In the genomic region with DNA sequence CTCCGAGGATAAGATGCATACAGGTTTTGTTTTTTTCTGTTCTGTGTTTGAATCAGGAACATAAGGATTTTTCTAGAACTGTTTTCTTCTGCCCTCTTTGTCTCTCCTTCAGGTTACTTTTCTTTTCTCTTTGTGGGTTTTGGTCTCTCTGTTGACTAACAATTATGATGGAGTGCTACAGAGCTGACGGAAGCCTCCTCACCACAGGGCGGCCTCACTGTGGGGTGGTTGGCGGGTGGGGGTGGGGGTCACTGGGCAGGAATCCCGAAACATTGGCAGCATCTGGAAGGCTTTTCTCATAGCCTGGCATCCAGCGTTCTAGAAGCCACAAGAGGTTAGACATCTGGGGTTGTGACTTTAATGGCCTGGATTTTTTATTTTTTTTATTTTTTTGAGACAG, we compare ENCODE assay signal across 24 cellular contexts. TPM values are rescaled to one million over a fixed set of nuclear protein-coding genes. Genes with fewer than 3 reads are reported as not detected.
DNase-seq lines count a peak whose midpoint lies in the region; ATAC-seq and TF ChIP-seq lines count a peak whose summit lies in the region.
"Had no signal": no experiment of that assay in that cellular context is flagged by ENCODE, and none has a peak within 500 bp of the region (broad histone marks: within the 10 kb centered on the region; RNA-seq: fewer than 3 reads in every experiment).

No MANE protein-coding gene starts in this region.

- H3K9me3 Mint-ChIP-seq in activated CD4-positive, alpha-beta T cell treated with anti-CD3 and anti-CD28 coated beads, Interleukin-2, amount 10 ng/mL, durations not matched to agents 24 days and 14 days: peaks cover 10% of the 10 kb centered on the region
- peaks cover 6 to 8% of the 10 kb centered on the region in 2 donors for H3K9me3 Mint-ChIP-seq in activated naive CD4-positive, alpha-beta T cell treated with anti-CD3 and anti-CD28 coated beads, Interleukin-2, amount 50 U/mL, for 72 hours

- peaks cover 8 to 43% (median 18%) of the 10 kb centered on the region in 6 donors for H3K4me1 ChIP-seq in spleen
- H3K4me1 ChIP-seq: A549 had no signal

- peaks cover 5% of the 10 kb centered on the region for H3K36me3 Mint-ChIP-seq in activated CD4-positive, alpha-beta T cell treated with anti-CD3 and anti-CD28 coated beads, Interleukin-2, amount 10 ng/mL, durations not matched to agents 24 days and 14 days (ENCODE audit: low read depth)
- peaks cover 6 to 10% of the 10 kb centered on the region in 2 donors for H3K36me3 Mint-ChIP-seq in activated naive CD4-positive, alpha-beta T cell treated with anti-CD3 and anti-CD28 coated beads, Interleukin-2, amount 50 U/mL, for 72 hours

- TF ChIP-seq POLR2A in spleen (IDR thresholded peaks at IDR 0.05): no peak

- H3K27ac Mint-ChIP-seq in activated CD4-positive, alpha-beta T cell treated with anti-CD3 and anti-CD28 coated beads, Interleukin-2, amount 10 ng/mL, durations not matched to agents 24 days and 14 days: peak overlapping the region; percentile 52
- peak overlapping the region in 1 of 2 donors; percentile 76 for H3K27ac Mint-ChIP-seq in activated naive CD4-positive, alpha-beta T cell treated with anti-CD3 and anti-CD28 coated beads, Interleukin-2, amount 50 U/mL, for 72 hours

- peak; percentile 79 for DNase-seq in activated CD4-positive, alpha-beta T cell treated with anti-CD3 and anti-CD28 coated beads, Interleukin-2, amount 10 ng/mL, durations not matched to agents 24 days and 14 days
- no peak for DNase-seq in activated CD4-positive, alpha-beta T cell treated with anti-CD3 and anti-CD28 coated beads, Interleukin-2, amount 50 U/mL, for 48 hours
- peak; percentile 52 for DNase-seq in MV-4-11 (lab: John Stamatoyannopoulos, UW)
- no peak for DNase-seq in activated naive CD4-positive, alpha-beta T cell treated with anti-CD3 and anti-CD28 coated beads, Interleukin-2, amount 50 U/mL, for 72 hours (ENCODE audit: low spot score in 2 of 2)
- DNase-seq in spleen: no peak
- DNase-seq in NCI-H748 (lab: John Stamatoyannopoulos, UW; ENCODE audit: unreplicated experiment): no peak
- no peak for DNase-seq in NAMALWA (ENCODE audit: low spot score)
- DNase-seq: activated CD4-positive, alpha-beta T cell treated with anti-CD3 and anti-CD28 coated beads, Interleukin-2, amount 50 U/mL, for 4 hours; glutamatergic neuron; IMR-90; lower lobe of right lung; NCI-H1092; NCI-H774; posterior cingulate gyrus; stimulated activated CD4-positive, alpha-beta T cell treated with anti-CD3 and anti-CD28 coated beads, Interleukin-4, amount 100 ng/mL, for 4 hours; upper lobe of left lung had no signal

- H3K4me1 Mint-ChIP-seq in activated CD4-positive, alpha-beta T cell treated with anti-CD3 and anti-CD28 coated beads, Interleukin-2, amount 10 ng/mL, durations not matched to agents 24 days and 14 days: peaks cover 18% of the 10 kb centered on the region

- no peaks in the 10 kb centered on the region for H3K36me3 ChIP-seq in spleen
- H3K36me3 ChIP-seq: cardiac muscle cell, esophagus muscularis mucosa, lower lobe of right lung, upper lobe of left lung had no signal

- no peak overlapping the region for H3K4me3 ChIP-seq in spleen
- H3K4me3 ChIP-seq: A549, cardiac muscle cell, esophagus muscularis mucosa, lower lobe of right lung, SK-N-MC, upper lobe of left lung had no signal

- peak overlapping the region in 5 of 8 donors; percentile 12 to 68 (median 56) for H3K27ac ChIP-seq in spleen
- H3K27ac ChIP-seq: A549, cardiac muscle cell, esophagus muscularis mucosa, lower lobe of right lung, SK-N-MC, upper lobe of left lung had no signal

- intact Hi-C loops in activated CD4-positive, alpha-beta T cell treated with anti-CD3 and anti-CD28 coated beads, Interleukin-2, amount 10 ng/mL, durations not matched to agents 24 days and 14 days (cut with micrococcal nuclease): no loop called here
- intact Hi-C loops in spleen (cut with DNase I; ENCODE audit: low total_unique reads): no loop called here

- ATAC-seq in activated naive CD4-positive, alpha-beta T cell treated with anti-CD3 and anti-CD28 coated beads, Interleukin-2, amount 50 U/mL, for 72 hours: peak; percentile 50 to 51
- no peak for ATAC-seq in GM19023 (IDR thresholded peaks at IDR 0.05; ENCODE audit: unreplicated experiment)
- ATAC-seq: A549, lower lobe of right lung had no signal

- WGBS in spleen, 5 donors: 28 to 50% (median 38%) methylated on average over 6 of the region's 6 CpGs

- peaks cover 0 to 50% (median 24%) of the 10 kb centered on the region in 7 donors for H3K27me3 ChIP-seq in spleen (replicated peaks in 1 of 7)

- H3K4me3 Mint-ChIP-seq in activated CD4-positive, alpha-beta T cell treated with anti-CD3 and anti-CD28 coated beads, Interleukin-2, amount 10 ng/mL, durations not matched to agents 24 days and 14 days: peak overlapping the region; percentile 58

- H3K9me3 ChIP-seq in spleen: peaks cover 0 to 18% (median 14%) of the 10 kb centered on the region in 8 donors

- H3K27me3 Mint-ChIP-seq in activated CD4-positive, alpha-beta T cell treated with anti-CD3 and anti-CD28 coated beads, Interleukin-2, amount 10 ng/mL, durations not matched to agents 24 days and 14 days: peaks cover 4% of the 10 kb centered on the region

- no peak for TF ChIP-seq CTCF in spleen (IDR thresholded peaks at IDR 0.05 in 8 of 11, conservative IDR thresholded peaks at IDR 0.05 in 3 of 11)

RNA-seq across cellular contexts. Expression of a gene that starts 12.0 kb away (rescaled TPM):
- total RNA-seq in activated CD4-positive, alpha-beta T cell treated with anti-CD3 and anti-CD28 coated beads, Interleukin-2, amount 10 ng/mL, durations not matched to agents 24 days and 14 days: 31.6 and 32.3 TPM in 2 replicates
- 10 to 100 TPM in 1 of 2 donors, 1 to 10 TPM in 1; 7.4 to 27.8 TPM for total RNA-seq in activated naive CD4-positive, alpha-beta T cell treated with anti-CD3 and anti-CD28 coated beads, Interleukin-2, amount 50 U/mL, for 72 hours
- total RNA-seq in spleen: 10 to 100 TPM in 6 of 7 donors, 1 to 10 TPM in 1; 8.1 to 22.6 (median 15.2) TPM
- 10 to 100 TPM; 16.2 to 19.1 (median 18.7) TPM for polyA plus RNA-seq in spleen
- total RNA-seq: IMR-90, myocyte had no signal
- polyA plus RNA-seq: IMR-90 had no signal

RNA-seq across cellular contexts. Expression of a gene that starts 26.1 kb away (rescaled TPM):
- total RNA-seq in activated CD4-positive, alpha-beta T cell treated with anti-CD3 and anti-CD28 coated beads, Interleukin-2, amount 10 ng/mL, durations not matched to agents 24 days and 14 days: not detected in 2 replicates
- not detected for total RNA-seq in activated naive CD4-positive, alpha-beta T cell treated with anti-CD3 and anti-CD28 coated beads, Interleukin-2, amount 50 U/mL, for 72 hours
- not detected for total RNA-seq in spleen
- not detected for polyA plus RNA-seq in spleen
- total RNA-seq: cardiac muscle cell, esophagus muscularis mucosa, H1, IMR-90, lower lobe of right lung, myocyte, skeletal muscle tissue, upper lobe of left lung had no signal
- polyA plus RNA-seq: A549, cardiac muscle cell, IMR-90 had no signal

RNA-seq across cellular contexts. Expression of a gene that starts 35.7 kb away (rescaled TPM):
- 91.4 and 96.6 TPM in 2 replicates for total RNA-seq in activated CD4-positive, alpha-beta T cell treated with anti-CD3 and anti-CD28 coated beads, Interleukin-2, amount 10 ng/mL, durations not matched to agents 24 days and 14 days
- 10 to 100 TPM; 15.7 to 68.7 TPM for total RNA-seq in activated naive CD4-positive, alpha-beta T cell treated with anti-CD3 and anti-CD28 coated beads, Interleukin-2, amount 50 U/mL, for 72 hours
- 10 to 100 TPM; 38.7 to 66.2 (median 48.2) TPM for total RNA-seq in spleen
- 100 to 1,000 TPM; 128 to 157 (median 140) TPM for polyA plus RNA-seq in spleen

RNA-seq across cellular contexts. Expression of a gene that starts 36.6 kb away (rescaled TPM):
- total RNA-seq in activated CD4-positive, alpha-beta T cell treated with anti-CD3 and anti-CD28 coated beads, Interleukin-2, amount 10 ng/mL, durations not matched to agents 24 days and 14 days: 41.5 and 48.7 TPM in 2 replicates
- total RNA-seq in activated naive CD4-positive, alpha-beta T cell treated with anti-CD3 and anti-CD28 coated beads, Interleukin-2, amount 50 U/mL, for 72 hours: 10 to 100 TPM; 44.6 to 61.7 TPM
- total RNA-seq in spleen: 10 to 100 TPM; 28.8 to 37.1 (median 34.3) TPM
- polyA plus RNA-seq in spleen: 10 to 100 TPM; 17.1 to 30.8 (median 17.5) TPM

Comparison
In these comparisons a context has a peak if more than half of its experiments do, and no peak if none do; other contexts are left out.
1. DNase-seq: peak in activated CD4-positive, alpha-beta T cell treated with anti-CD3 and anti-CD28 coated beads, Interleukin-2, amount 10 ng/mL, durations not matched to agents 24 days and 14 days (single experiment) and MV-4-11 (single experiment); none in activated CD4-positive, alpha-beta T cell treated with anti-CD3 and anti-CD28 coated beads, Interleukin-2, amount 50 U/mL, for 48 hours (0 of 2), activated naive CD4-positive, alpha-beta T cell treated with anti-CD3 and anti-CD28 coated beads, Interleukin-2, amount 50 U/mL, for 72 hours (0 of 2), spleen (single experiment), NCI-H748 (single experiment) and NAMALWA (single experiment).